Comparison of ENCODE assay signal across 8 cellular contexts in genomic region chr4:116544946-116545345, GRCh38.
"Had no signal": no experiment of that assay in that cellular context is flagged by ENCODE, and none has a peak within 500 bp of the region (broad histone marks: within the 10 kb centered on the region; RNA-seq: fewer than 3 reads in every experiment).

No MANE protein-coding gene starts in this region.

- ATAC-seq: GM12878 had no signal

- H3K4me3 ChIP-seq: GM12878 had no signal

- DNase-seq: GDM1, GF-D8 had no signal

- FAIRE-seq: G401.6, GM12878, GM12891, GM12892, GM18507, GM19239 had no signal
